In genomic region chr11:107442715-107443215, GRCh38 we compare ENCODE assay signal across 7 cellular contexts.
"Had no signal": no experiment of that assay in that cellular context is flagged by ENCODE, and none has a peak within 500 bp of the region (broad histone marks: within the 10 kb centered on the region; RNA-seq: fewer than 3 reads in every experiment).

No MANE protein-coding gene starts in this region.

- H3K4me3 Mint-ChIP-seq: GM23338, H9, IgD-negative memory B cell had no signal

- H3K4me2 ChIP-seq: GM23338 had no signal

- FAIRE-seq: H1, H54 had no signal

- H3K9me3 Mint-ChIP-seq: GM23338, H9 had no signal

- DNase-seq: H9, HCEC 1CT, KBM-7 had no signal

- H3K4me3 ChIP-seq: GM23338 had no signal

- H3K4me1 Mint-ChIP-seq: GM23338 had no signal

- ATAC-seq: GM23338 had no signal

- H3K27ac Mint-ChIP-seq: GM23338, H9, IgD-negative memory B cell had no signal

- H3K27me3 Mint-ChIP-seq: IgD-negative memory B cell had no signal

- H2AFZ ChIP-seq: GM23338 had no signal
